In genomic region chr10:110501142-110501937, GRCh38 we compare ENCODE assay signal across 1 cellular context.
A peak's percentile ranks its signal among the peaks of the same experiment; 100 is the strongest.
TF ChIP-seq lines count a peak whose summit lies in the region.

No MANE protein-coding gene starts in this region.

TF ChIP-seq in K562, 482 proteins besides CTCF, POLR2A, EP300 and RAD21 (continued from another document):
- TF ChIP-seq, protein P1, sequence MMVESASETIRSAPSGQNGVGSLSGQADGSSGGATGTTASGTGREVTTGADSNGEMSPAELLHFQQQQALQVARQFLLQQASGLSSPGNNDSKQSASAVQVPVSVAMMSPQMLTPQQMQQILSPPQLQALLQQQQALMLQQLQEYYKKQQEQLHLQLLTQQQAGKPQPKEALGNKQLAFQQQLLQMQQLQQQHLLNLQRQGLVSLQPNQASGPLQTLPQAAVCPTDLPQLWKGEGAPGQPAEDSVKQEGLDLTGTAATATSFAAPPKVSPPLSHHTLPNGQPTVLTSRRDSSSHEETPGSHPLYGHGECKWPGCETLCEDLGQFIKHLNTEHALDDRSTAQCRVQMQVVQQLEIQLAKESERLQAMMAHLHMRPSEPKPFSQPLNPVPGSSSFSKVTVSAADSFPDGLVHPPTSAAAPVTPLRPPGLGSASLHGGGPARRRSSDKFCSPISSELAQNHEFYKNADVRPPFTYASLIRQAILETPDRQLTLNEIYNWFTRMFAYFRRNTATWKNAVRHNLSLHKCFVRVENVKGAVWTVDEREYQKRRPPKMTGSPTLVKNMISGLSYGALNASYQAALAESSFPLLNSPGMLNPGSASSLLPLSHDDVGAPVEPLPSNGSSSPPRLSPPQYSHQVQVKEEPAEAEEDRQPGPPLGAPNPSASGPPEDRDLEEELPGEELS (CRISPR knock-in tag; IDR thresholded peaks at IDR 0.05; ENCODE audit: borderline replicate concordance): 0 out of 2 replicates have a peak, but pooled peaks have one; percentile 5
- TF ChIP-seq GTF2F1 (IDR thresholded peaks at IDR 0.05; ENCODE audit: low read depth, low read length) (no peak), FUS (optimal IDR thresholded peaks at IDR 0.05; ENCODE audit: low read depth, low read length) (no peak), FOXK1 (CRISPR knock-in tag; IDR thresholded peaks at IDR 0.05; ENCODE audit: borderline replicate concordance) (no peak)
